ENCODE assay signal across 1 cellular context in genomic region chr2:42125887-42126594, GRCh38.
TF ChIP-seq lines count a peak whose summit lies in the region.

No MANE protein-coding gene starts in this region.

TF ChIP-seq in HepG2, 621 proteins besides CTCF, POLR2A, EP300 and RAD21 (continued from another document and continues in another):
- TF ChIP-seq, protein P1, sequence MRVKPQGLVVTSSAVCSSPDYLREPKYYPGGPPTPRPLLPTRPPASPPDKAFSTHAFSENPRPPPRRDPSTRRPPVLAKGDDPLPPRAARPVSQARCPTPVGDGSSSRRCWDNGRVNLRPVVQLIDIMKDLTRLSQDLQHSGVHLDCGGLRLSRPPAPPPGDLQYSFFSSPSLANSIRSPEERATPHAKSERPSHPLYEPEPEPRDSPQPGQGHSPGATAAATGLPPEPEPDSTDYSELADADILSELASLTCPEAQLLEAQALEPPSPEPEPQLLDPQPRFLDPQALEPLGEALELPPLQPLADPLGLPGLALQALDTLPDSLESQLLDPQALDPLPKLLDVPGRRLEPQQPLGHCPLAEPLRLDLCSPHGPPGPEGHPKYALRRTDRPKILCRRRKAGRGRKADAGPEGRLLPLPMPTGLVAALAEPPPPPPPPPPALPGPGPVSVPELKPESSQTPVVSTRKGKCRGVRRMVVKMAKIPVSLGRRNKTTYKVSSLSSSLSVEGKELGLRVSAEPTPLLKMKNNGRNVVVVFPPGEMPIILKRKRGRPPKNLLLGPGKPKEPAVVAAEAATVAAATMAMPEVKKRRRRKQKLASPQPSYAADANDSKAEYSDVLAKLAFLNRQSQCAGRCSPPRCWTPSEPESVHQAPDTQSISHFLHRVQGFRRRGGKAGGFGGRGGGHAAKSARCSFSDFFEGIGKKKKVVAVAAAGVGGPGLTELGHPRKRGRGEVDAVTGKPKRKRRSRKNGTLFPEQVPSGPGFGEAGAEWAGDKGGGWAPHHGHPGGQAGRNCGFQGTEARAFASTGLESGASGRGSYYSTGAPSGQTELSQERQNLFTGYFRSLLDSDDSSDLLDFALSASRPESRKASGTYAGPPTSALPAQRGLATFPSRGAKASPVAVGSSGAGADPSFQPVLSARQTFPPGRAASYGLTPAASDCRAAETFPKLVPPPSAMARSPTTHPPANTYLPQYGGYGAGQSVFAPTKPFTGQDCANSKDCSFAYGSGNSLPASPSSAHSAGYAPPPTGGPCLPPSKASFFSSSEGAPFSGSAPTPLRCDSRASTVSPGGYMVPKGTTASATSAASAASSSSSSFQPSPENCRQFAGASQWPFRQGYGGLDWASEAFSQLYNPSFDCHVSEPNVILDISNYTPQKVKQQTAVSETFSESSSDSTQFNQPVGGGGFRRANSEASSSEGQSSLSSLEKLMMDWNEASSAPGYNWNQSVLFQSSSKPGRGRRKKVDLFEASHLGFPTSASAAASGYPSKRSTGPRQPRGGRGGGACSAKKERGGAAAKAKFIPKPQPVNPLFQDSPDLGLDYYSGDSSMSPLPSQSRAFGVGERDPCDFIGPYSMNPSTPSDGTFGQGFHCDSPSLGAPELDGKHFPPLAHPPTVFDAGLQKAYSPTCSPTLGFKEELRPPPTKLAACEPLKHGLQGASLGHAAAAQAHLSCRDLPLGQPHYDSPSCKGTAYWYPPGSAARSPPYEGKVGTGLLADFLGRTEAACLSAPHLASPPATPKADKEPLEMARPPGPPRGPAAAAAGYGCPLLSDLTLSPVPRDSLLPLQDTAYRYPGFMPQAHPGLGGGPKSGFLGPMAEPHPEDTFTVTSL (CRISPR knock-in tag; IDR thresholded peaks at IDR 0.05; ENCODE audit: borderline replicate concordance): no peak
- TF ChIP-seq TGIF2 (CRISPR knock-in tag; IDR thresholded peaks at IDR 0.05) (peak; percentile 26; the same call in 1 of the 2 replicates), SRSF9 (IDR thresholded peaks at IDR 0.05; ENCODE audit: borderline replicate concordance, insufficient read depth, low read depth, low read length, poor library complexity, severe bottlenecking) (no peak), SPEN (CRISPR knock-in tag; IDR thresholded peaks at IDR 0.05; ENCODE audit: low read depth) (0 out of 2 replicates have a peak, but pooled peaks have one; percentile 31), ZNF547 (CRISPR knock-in tag; IDR thresholded peaks at IDR 0.05) (0 out of 2 replicates have a peak, but pooled peaks have one; percentile 55), ATF7 (IDR thresholded peaks at IDR 0.05) (no peak), ATF7 (CRISPR knock-in tag; IDR thresholded peaks at IDR 0.05) (no peak), TEAD3 (CRISPR knock-in tag; optimal IDR thresholded peaks at IDR 0.05; ENCODE audit: borderline replicate concordance) (peak; percentile 62), ZNF235 (CRISPR knock-in tag; IDR thresholded peaks at IDR 0.05; ENCODE audit: borderline replicate concordance) (0 out of 2 replicates have a peak, but pooled peaks have one; percentile 36), ZXDC (CRISPR knock-in tag; IDR thresholded peaks at IDR 0.05) (no peak), ZBTB37 (CRISPR knock-in tag; IDR thresholded peaks at IDR 0.05) (0 out of 2 replicates have a peak, but pooled peaks have one; percentile 46), ZNF737 (CRISPR knock-in tag; IDR thresholded peaks at IDR 0.05; ENCODE audit: borderline replicate concordance) (no peak), NONO (IDR thresholded peaks at IDR 0.05) (no peak), NONO (CRISPR knock-in tag; conservative IDR thresholded peaks at IDR 0.05) (no peak), ZNF142 (CRISPR knock-in tag; IDR thresholded peaks at IDR 0.05) (no peak), ELF3 (CRISPR knock-in tag; IDR thresholded peaks at IDR 0.05) (peak; percentile 8; the same call in 1 of the 2 replicates), ZNF777 (CRISPR knock-in tag; IDR thresholded peaks at IDR 0.05) (no peak), IRX3 (CRISPR knock-in tag; IDR thresholded peaks at IDR 0.05; ENCODE audit: borderline replicate concordance, low read depth) (no peak), ZNF646 (CRISPR knock-in tag; IDR thresholded peaks at IDR 0.05) (0 out of 2 replicates have a peak, but pooled peaks have one; percentile 55), FOXJ3 (CRISPR knock-in tag; IDR thresholded peaks at IDR 0.05; ENCODE audit: borderline replicate concordance) (no peak), SKIL (CRISPR knock-in tag; IDR thresholded peaks at IDR 0.05; ENCODE audit: borderline replicate concordance) (no peak), DNMT1 (CRISPR knock-in tag; IDR thresholded peaks at IDR 0.05) (no peak), KMT2B (CRISPR knock-in tag; IDR thresholded peaks at IDR 0.05) (no peak)
- TF ChIP-seq, protein P2, sequence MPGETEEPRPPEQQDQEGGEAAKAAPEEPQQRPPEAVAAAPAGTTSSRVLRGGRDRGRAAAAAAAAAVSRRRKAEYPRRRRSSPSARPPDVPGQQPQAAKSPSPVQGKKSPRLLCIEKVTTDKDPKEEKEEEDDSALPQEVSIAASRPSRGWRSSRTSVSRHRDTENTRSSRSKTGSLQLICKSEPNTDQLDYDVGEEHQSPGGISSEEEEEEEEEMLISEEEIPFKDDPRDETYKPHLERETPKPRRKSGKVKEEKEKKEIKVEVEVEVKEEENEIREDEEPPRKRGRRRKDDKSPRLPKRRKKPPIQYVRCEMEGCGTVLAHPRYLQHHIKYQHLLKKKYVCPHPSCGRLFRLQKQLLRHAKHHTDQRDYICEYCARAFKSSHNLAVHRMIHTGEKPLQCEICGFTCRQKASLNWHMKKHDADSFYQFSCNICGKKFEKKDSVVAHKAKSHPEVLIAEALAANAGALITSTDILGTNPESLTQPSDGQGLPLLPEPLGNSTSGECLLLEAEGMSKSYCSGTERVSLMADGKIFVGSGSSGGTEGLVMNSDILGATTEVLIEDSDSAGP (CRISPR knock-in tag; IDR thresholded peaks at IDR 0.05; ENCODE audit: borderline replicate concordance): no peak
